In genomic region chrX:3527166-3527565, GRCh38 we compare ENCODE assay signal across 1 cellular context.
TF ChIP-seq lines count a peak whose summit lies in the region.

No MANE protein-coding gene starts in this region.

TF ChIP-seq in IMR-90, 13 proteins besides CTCF, POLR2A, EP300 and RAD21:
- no peak for TF ChIP-seq NFE2L2 (IDR thresholded peaks at IDR 0.05; ENCODE audit: low read depth, low read length)
- no peak for TF ChIP-seq MAZ (IDR thresholded peaks at IDR 0.05; ENCODE audit: borderline replicate concordance, low read depth, low read length)
- TF ChIP-seq MAFK (IDR thresholded peaks at IDR 0.05; ENCODE audit: low read depth, low read length), result no peak
- TF ChIP-seq USF2 (IDR thresholded peaks at IDR 0.05; ENCODE audit: low read depth, low read length), result no peak
- no peak for TF ChIP-seq BHLHE40 (IDR thresholded peaks at IDR 0.05; ENCODE audit: low read depth, low read length)
- TF ChIP-seq RFX5 (IDR thresholded peaks at IDR 0.05; ENCODE audit: low read depth, low read length), result no peak
- no peak for TF ChIP-seq SMC3 (IDR thresholded peaks at IDR 0.05; ENCODE audit: low read depth, low read length)
- no peak for TF ChIP-seq ELK1 (IDR thresholded peaks at IDR 0.05; ENCODE audit: borderline replicate concordance, low read depth, low read length)
- no peak for TF ChIP-seq FOS (IDR thresholded peaks at IDR 0.05; ENCODE audit: low read depth, low read length)
- no peak for TF ChIP-seq MXI1 (IDR thresholded peaks at IDR 0.05; ENCODE audit: borderline replicate concordance, low read depth, low read length)
- TF ChIP-seq CHD1 (IDR thresholded peaks at IDR 0.05; ENCODE audit: low read depth, low read length), result no peak
- TF ChIP-seq RCOR1 (IDR thresholded peaks at IDR 0.05; ENCODE audit: insufficient replicate concordance, low read length), result no peak
- no peak for TF ChIP-seq CEBPB (IDR thresholded peaks at IDR 0.05; ENCODE audit: low read depth, low read length)
